28 cellular contexts compared by ENCODE assay signal in genomic region chr10:111983970-111984525, GRCh38.
"Had no signal": no experiment of that assay in that cellular context is flagged by ENCODE, and none has a peak within 500 bp of the region (broad histone marks: within the 10 kb centered on the region; RNA-seq: fewer than 3 reads in every experiment).

No MANE protein-coding gene starts in this region.

- H3K27ac ChIP-seq: Peyer's patch, RWPE1 had no signal

- H3K27me3 ChIP-seq: Peyer's patch had no signal

- H3K4me1 ChIP-seq: Peyer's patch had no signal

- DNase-seq: activated CD4-positive, alpha-beta T cell treated with anti-CD3 and anti-CD28 coated beads for 36 hours; activated CD4-positive, alpha-beta T cell treated with anti-CD3 and anti-CD28 coated beads, Interleukin-2, amount 10 ng/mL, durations not matched to agents 7 days and 5 days; activated CD4-positive, alpha-beta T cell treated with anti-CD3 and anti-CD28 coated beads, Interleukin-2, amount 50 U/mL, for 48 hours; activated CD8-positive, alpha-beta memory T cell treated with anti-CD3 and anti-CD28 coated beads, Interleukin-2, amount 50 U/mL, for 4 hours; activated effector memory CD4-positive, alpha-beta T cell treated with Interleukin-2 at 50 U/mL for 16 hours; activated naive CD4-positive, alpha-beta T cell treated with anti-CD3 and anti-CD28 coated beads, Interleukin-2, amount 10 ng/mL, durations not matched to agents 7 days and 5 days; activated naive CD8-positive, alpha-beta T cell treated with anti-CD3 and anti-CD28 coated beads, Interleukin-2, amount 50 U/mL, for 24 hours; activated T-cell treated with anti-CD3 and anti-CD28 coated beads for 4 hours; activated T-cell treated with anti-CD3 and anti-CD28 coated beads, Interleukin-2, amount 50 U/mL, for 4 hours; anterior cingulate cortex; caudate nucleus; Karpas-422; KBM-7; NCI-H1105; NCI-H1417 treated with DMSO at 0.1 percent for 48 hours; NCI-H1930; NCI-H2081 treated with DMSO at 0.1 percent for 48 hours; NCI-H226; NCI-H446 treated with DMSO at 0.1 percent for 48 hours; NCI-H524; NCI-H69; NK-92 treated with Interleukin-12 subunit alpha and Interleukin-12 subunit beta, amount 100 ng/mL, for 24 hours; PC-3; Peyer's patch; SIG-M5; SW 1271; T1000 had no signal

- H3K9me3 ChIP-seq: Peyer's patch had no signal

- H3K4me3 ChIP-seq: Peyer's patch had no signal

- H3K36me3 ChIP-seq: Peyer's patch had no signal
